ENCODE assay signal across 14 cellular contexts in the genomic region with DNA sequence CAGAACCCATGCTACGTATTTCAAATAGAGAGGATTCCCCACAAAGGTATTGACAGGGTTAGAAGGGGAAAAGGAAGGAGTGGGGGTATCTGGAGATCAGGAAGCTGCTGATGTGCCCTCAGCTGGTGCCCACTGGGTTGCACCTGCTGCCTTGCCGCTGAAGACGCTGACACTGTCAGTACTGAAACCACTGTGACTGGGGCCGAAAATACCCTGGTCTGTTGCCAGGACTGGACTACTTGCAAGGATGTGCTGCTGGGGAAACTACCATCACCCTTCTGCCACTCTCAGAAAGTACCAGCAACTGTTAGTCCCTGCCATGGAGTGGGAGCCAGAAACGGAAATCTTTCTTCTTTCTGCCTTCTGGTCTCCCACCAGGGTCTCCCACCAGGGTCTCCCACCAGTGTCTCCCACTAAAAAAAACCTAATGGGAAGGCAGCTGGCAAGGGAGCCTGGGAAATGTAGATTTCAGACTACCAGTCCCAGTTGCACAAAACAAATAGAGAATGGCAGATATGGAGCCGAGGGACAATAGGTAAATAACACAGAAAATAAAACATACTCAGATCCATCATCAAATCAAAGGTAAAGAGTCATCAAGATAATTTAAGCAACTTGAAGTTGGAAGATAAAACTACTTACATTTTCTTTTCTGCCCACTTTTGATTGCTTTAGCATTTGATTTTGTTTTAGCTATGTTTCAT.
A peak's percentile ranks its signal among the peaks of the same experiment; 100 is the strongest.
DNase-seq lines count a peak whose midpoint lies in the region; ATAC-seq and TF ChIP-seq lines count a peak whose summit lies in the region.
"Had no signal": no experiment of that assay in that cellular context is flagged by ENCODE, and none has a peak within 500 bp of the region (broad histone marks: within the 10 kb centered on the region; RNA-seq: fewer than 3 reads in every experiment).

No MANE protein-coding gene starts in this region.

- H3K36me3 ChIP-seq in ovary, result no peaks in the 10 kb centered on the region
- H3K36me3 ChIP-seq: brain microvascular endothelial cell had no signal

- TF ChIP-seq CTCF in ovary (IDR thresholded peaks at IDR 0.05), result no peak

- no peaks in the 10 kb centered on the region for H3K4me1 ChIP-seq in ovary (ENCODE audit: insufficient read depth)
- H3K4me1 ChIP-seq: psoas muscle had no signal

- no peak overlapping the region for H3K27ac ChIP-seq in ovary
- H3K27ac ChIP-seq: brain microvascular endothelial cell, psoas muscle had no signal

- H3K4me3 ChIP-seq in ovary, result no peak overlapping the region
- H3K4me3 ChIP-seq: psoas muscle had no signal

- TF ChIP-seq EP300 in ovary (IDR thresholded peaks at IDR 0.05), result no peak

- intact Hi-C loops in ovary (cut with DNase I), result no loop called here

- no peaks in the 10 kb centered on the region for H3K9me3 ChIP-seq in ovary
- H3K9me3 ChIP-seq: psoas muscle had no signal

- WGBS in ovary, 3 donors, result 64 to 82% (median 71%) methylated on average over 6 of the region's 6 CpGs

- TF ChIP-seq POLR2A in ovary (IDR thresholded peaks at IDR 0.05), result no peak

- ATAC-seq in GM18873 (IDR thresholded peaks at IDR 0.05; ENCODE audit: low FRiP score, unreplicated experiment) (peak; percentile 89), HG02571 (IDR thresholded peaks at IDR 0.05; ENCODE audit: unreplicated experiment) (peak; percentile 99), HG03457 (IDR thresholded peaks at IDR 0.05; ENCODE audit: unreplicated experiment) (peak; percentile 97), GM21528 (IDR thresholded peaks at IDR 0.05; ENCODE audit: low FRiP score, unreplicated experiment) (no peak)
- ATAC-seq: left cardiac atrium, psoas muscle had no signal

- DNase-seq in inferior parietal cortex (ENCODE audit: extremely low spot score), result peak; percentile 3
- DNase-seq in ovary, result no peak
- no peak for DNase-seq in iPS-NIHi7 (ENCODE audit: extremely low spot score)
- DNase-seq in UCSD-AML1 (lab: John Stamatoyannopoulos, UW; ENCODE audit: unreplicated experiment), result no peak
- DNase-seq: activated CD8-positive, alpha-beta memory T cell treated with anti-CD3 and anti-CD28 coated beads, Interleukin-2, amount 50 U/mL, for 48 hours; brain microvascular endothelial cell; H9; left cardiac atrium; psoas muscle; SW 1271 had no signal

- H3K27me3 ChIP-seq in ovary, result no peaks in the 10 kb centered on the region
- H3K27me3 ChIP-seq: brain microvascular endothelial cell had no signal
